ENCODE assay signal across 9 cellular contexts in the genomic region with DNA sequence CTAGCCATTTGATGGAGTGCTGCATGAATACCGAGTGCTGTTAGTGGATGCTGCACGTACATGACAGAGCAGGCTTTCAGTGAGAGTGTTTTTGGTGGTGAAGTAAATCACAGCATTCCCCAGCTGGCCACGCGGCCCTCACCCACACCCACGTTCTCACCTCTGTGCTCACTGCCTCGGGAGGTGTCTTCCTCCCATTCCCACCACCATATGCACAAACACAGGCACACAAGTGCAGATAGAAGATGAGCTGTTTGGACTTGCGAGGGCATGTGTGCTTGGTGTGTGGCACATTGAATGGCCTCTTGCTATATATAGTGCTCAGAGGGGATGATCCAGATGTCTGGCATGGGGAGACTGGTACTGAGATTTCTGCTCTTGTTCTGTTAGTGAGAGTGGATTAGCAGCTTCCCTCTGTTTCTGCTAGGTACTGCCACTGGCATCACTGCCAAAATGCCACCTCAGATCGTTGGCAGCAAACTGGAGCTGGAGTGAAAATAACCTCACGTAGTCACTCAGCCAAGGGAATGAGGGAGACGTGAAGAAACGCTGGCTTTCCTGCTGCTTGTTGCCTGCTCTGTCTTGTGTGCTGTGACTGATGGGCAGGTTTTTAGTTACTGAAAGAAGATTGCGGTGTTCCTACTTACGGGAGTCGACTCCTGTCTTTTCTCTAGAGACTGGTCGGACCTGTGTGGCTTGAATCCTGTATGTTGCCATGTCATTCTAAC. TPM values are rescaled to one million over a fixed set of nuclear protein-coding genes. Genes with fewer than 3 reads are reported as not detected.
DNase-seq lines count a peak whose midpoint lies in the region; ATAC-seq, FAIRE-seq and TF ChIP-seq lines count a peak whose summit lies in the region.
"Had no signal": no experiment of that assay in that cellular context is flagged by ENCODE, and none has a peak within 500 bp of the region (broad histone marks: within the 10 kb centered on the region; RNA-seq: fewer than 3 reads in every experiment).

No MANE protein-coding gene starts in this region.

- 29 to 38% (median 36%) methylated on average over 13 to 15 of the region's 15 CpGs for WGBS in heart left ventricle, 4 donors
- 68 to 72% methylated on average over 15 of the region's 15 CpGs for WGBS in sigmoid colon, 2 donors

- H3K4me3 ChIP-seq in HUES6 (ENCODE audit: low read depth, low read length) (no peak overlapping the region), heart left ventricle (no peak overlapping the region), sigmoid colon (no peak overlapping the region)
- H3K4me3 ChIP-seq: lower lobe of right lung had no signal

- peak in 4 of 5 donors; percentile 46 to 75 (median 66) for DNase-seq in heart left ventricle
- DNase-seq in sigmoid colon: no peak
- no peak for DNase-seq in frontal cortex (ENCODE audit: low spot score in 2 of 2)
- DNase-seq in NCI-H524 treated with DMSO at 0.1 percent for 48 hours (lab: John Stamatoyannopoulos, UW): no peak
- DNase-seq: lower lobe of right lung had no signal

- intact Hi-C loops in heart left ventricle (cut with DNase I) (no loop called here), sigmoid colon (cut with DNase I) (no loop called here)

- H3K36me3 ChIP-seq in HUES6 (ENCODE audit: control insufficient read depth, insufficient read depth, low read length) (peaks cover 55% of the 10 kb centered on the region), heart left ventricle (peaks cover 0 to 31% (median 25%) of the 10 kb centered on the region in 9 donors), sigmoid colon (peaks cover 0 to 25% (median 9%) of the 10 kb centered on the region in 4 donors)

- peaks cover 75% of the 10 kb centered on the region for H3K4me1 Mint-ChIP-seq in activated naive CD8-positive, alpha-beta T cell (ENCODE audit: low read depth)

- TF ChIP-seq CTCF in heart left ventricle (IDR thresholded peaks at IDR 0.05) (no peak), sigmoid colon (IDR thresholded peaks at IDR 0.05) (no peak)

- ATAC-seq in heart left ventricle (peak; percentile 83 to 88 (median 84)), HG03280 (IDR thresholded peaks at IDR 0.05; ENCODE audit: unreplicated experiment) (no peak), HG03025 (IDR thresholded peaks at IDR 0.05; ENCODE audit: low FRiP score, unreplicated experiment) (no peak)

- FAIRE-seq in frontal cortex (lab: Jason Lieb, UNC): no peak

- H3K27me3 ChIP-seq in HUES6 (ENCODE audit: control insufficient read depth, insufficient read depth, low read length): no peaks in the 10 kb centered on the region
- no peaks in the 10 kb centered on the region for H3K27me3 ChIP-seq in heart left ventricle
- H3K27me3 ChIP-seq in sigmoid colon: no peaks in the 10 kb centered on the region

- no peaks in the 10 kb centered on the region for H3K27me3 Mint-ChIP-seq in activated naive CD8-positive, alpha-beta T cell

- H3K4me3 Mint-ChIP-seq in activated naive CD8-positive, alpha-beta T cell: peak overlapping the region; percentile 38

- TF ChIP-seq POLR2A in heart left ventricle (IDR thresholded peaks at IDR 0.05): no peak
- no peak for TF ChIP-seq POLR2A in sigmoid colon (IDR thresholded peaks at IDR 0.05)

- H3K27ac ChIP-seq in HUES6 (ENCODE audit: low read depth, low read length) (0 out of 2 replicates have a peak overlapping the region, but pooled peaks have one; percentile 4), heart left ventricle (peak overlapping the region; percentile 7 to 85 (median 63)), sigmoid colon (peak overlapping the region; percentile 11 to 68 (median 54))
- H3K27ac ChIP-seq: lower lobe of right lung had no signal

- no peaks in the 10 kb centered on the region for H3K9me3 ChIP-seq in HUES6 (ENCODE audit: control insufficient read depth, insufficient read depth, low read depth, low read length)
- H3K9me3 ChIP-seq in heart left ventricle: no peaks in the 10 kb centered on the region
- H3K9me3 ChIP-seq in sigmoid colon: no peaks in the 10 kb centered on the region
- H3K9me3 ChIP-seq: lower lobe of right lung had no signal

- no peaks in the 10 kb centered on the region for H3K36me3 Mint-ChIP-seq in activated naive CD8-positive, alpha-beta T cell

- TF ChIP-seq EP300 in sigmoid colon (IDR thresholded peaks at IDR 0.05): no peak

- H3K4me1 ChIP-seq in HUES6 (ENCODE audit: control insufficient read depth, insufficient read depth, low read length) (peaks cover 50% of the 10 kb centered on the region), heart left ventricle (peaks cover 0 to 98% (median 77%) of the 10 kb centered on the region in 12 donors), sigmoid colon (peaks cover 0 to 72% (median 61%) of the 10 kb centered on the region in 4 donors)

- no peaks in the 10 kb centered on the region for H3K9me3 Mint-ChIP-seq in activated naive CD8-positive, alpha-beta T cell (ENCODE audit: low read depth)

- H3K27ac Mint-ChIP-seq in activated naive CD8-positive, alpha-beta T cell: peak overlapping the region; percentile 79

- H3K9ac ChIP-seq in HUES6 (ENCODE audit: low read length): no peak overlapping the region

RNA-seq across cellular contexts. Expression of a gene that starts 19.1 kb away (rescaled TPM):
- total RNA-seq in heart left ventricle (100 to 1,000 TPM; 123 to 195 (median 162) TPM), sigmoid colon (100 to 1,000 TPM; 120 to 145 (median 129) TPM), frontal cortex (229 TPM)
- polyA plus RNA-seq in heart left ventricle (100 to 1,000 TPM; 118 to 237 TPM), sigmoid colon (10 to 100 TPM; 71.5 to 93.9 (median 93.4) TPM)

Comparison
In these comparisons a context has a peak if more than half of its experiments do, and no peak if none do; other contexts are left out.
1. H3K27ac ChIP-seq: peak in every context shown above with its lines; median percentile 63 in heart left ventricle; 54 in sigmoid colon; 4 in HUES6.
2. ATAC-seq: peak in heart left ventricle (4 of 4); none in HG03280 (single experiment) and HG03025 (single experiment).
3. DNase-seq: peak in heart left ventricle (4 of 5); none in sigmoid colon (single experiment), frontal cortex (0 of 2) and NCI-H524 treated with DMSO at 0.1 percent for 48 hours (single experiment).